17 cellular contexts compared by ENCODE assay signal in genomic region chr1:201156346-201156745, GRCh38. TPM values are rescaled to one million over a fixed set of nuclear protein-coding genes. Genes with fewer than 3 reads are reported as not detected.
DNase-seq lines count a peak whose midpoint lies in the region; ATAC-seq and TF ChIP-seq lines count a peak whose summit lies in the region.
"Had no signal": no experiment of that assay in that cellular context is flagged by ENCODE, and none has a peak within 500 bp of the region (broad histone marks: within the 10 kb centered on the region; RNA-seq: fewer than 3 reads in every experiment).

No MANE protein-coding gene starts in this region.

- no peak overlapping the region for H3K4me2 ChIP-seq in SK-N-SH
- H3K4me2 ChIP-seq: GM23338 had no signal

- peaks cover 11 to 16% of the 10 kb centered on the region in 2 experiments; a peak in 3 of 4 replicates for H3K4me1 ChIP-seq in SK-N-SH (ENCODE audit: control insufficient read depth in 1 of 2, insufficient read depth in 2 of 2, low read depth in 1 of 2, low read length in 1 of 2)

- peaks cover 0 to 9% of the 10 kb centered on the region in 2 experiments for H3K36me3 ChIP-seq in SK-N-SH (replicated peaks in 1 of 2; ENCODE audit: control insufficient read depth in 1 of 2, insufficient read depth in 2 of 2, low read length in 1 of 2)

- intact Hi-C loops in Right ventricle myocardium inferior (cut with DNase I), result no loop called here

- H3K9me3 Mint-ChIP-seq in nephron, result no peaks in the 10 kb centered on the region

- H3K4me3 ChIP-seq in SK-N-SH (ENCODE audit: low read depth in 2 of 2, low read length in 1 of 2), result no peak overlapping the region
- H3K4me3 ChIP-seq: GM12878, GM23338 had no signal

- POLR2A ChIA-PET in SK-N-SH (lab: Yijun Ruan, JAX), result no interaction called here

- peaks cover 15% of the 10 kb centered on the region for H3K79me2 ChIP-seq in SK-N-SH (ENCODE audit: insufficient read depth)

- no peak overlapping the region for H2AFZ ChIP-seq in SK-N-SH (ENCODE audit: low read depth)
- H2AFZ ChIP-seq: GM23338 had no signal

- TF ChIP-seq RAD21 in SK-N-SH (IDR thresholded peaks at IDR 0.05; ENCODE audit: low read length), result no peak

- no peak overlapping the region for H3K27ac ChIP-seq in SK-N-SH (ENCODE audit: low read depth in 2 of 2, low read length in 1 of 2)
- H3K27ac ChIP-seq: 22Rv1, HL-60 had no signal

- no peak for TF ChIP-seq EP300 in SK-N-SH (IDR thresholded peaks at IDR 0.05; ENCODE audit: borderline replicate concordance in 1 of 2, low read depth in 1 of 2, low read length in 1 of 2)

- H3K4me1 Mint-ChIP-seq in T-helper 17 cell (peaks cover 20% of the 10 kb centered on the region), nephron (peaks cover 45% of the 10 kb centered on the region)

- H3K27me3 Mint-ChIP-seq in T-helper 17 cell (peaks cover 37% of the 10 kb centered on the region), nephron (ENCODE audit: low read depth) (peaks cover 3% of the 10 kb centered on the region)

- no peaks in the 10 kb centered on the region for H3K36me3 Mint-ChIP-seq in T-helper 17 cell (ENCODE audit: low read depth)
- H3K36me3 Mint-ChIP-seq in nephron (ENCODE audit: low read depth), result peaks cover 14% of the 10 kb centered on the region

- H3K9ac ChIP-seq in SK-N-SH, result no peak overlapping the region

- H3K9me3 ChIP-seq in T-helper 17 cell (ENCODE audit: control insufficient read depth, low read length, poor library complexity, severe bottlenecking) (no peaks in the 10 kb centered on the region), SK-N-SH (no peaks in the 10 kb centered on the region)

- H4K20me1 ChIP-seq in SK-N-SH (ENCODE audit: insufficient read depth), result no peaks in the 10 kb centered on the region

- TF ChIP-seq CTCF in nephron (IDR thresholded peaks at IDR 0.05; ENCODE audit: unreplicated experiment in 3 of 3) (no peak), SK-N-SH (IDR thresholded peaks at IDR 0.05) (no peak)

- no peaks in the 10 kb centered on the region for H3K9me2 ChIP-seq in SK-N-SH

- peak; percentile 41 for DNase-seq in activated effector memory CD4-positive, alpha-beta T cell treated with anti-CD3 and anti-CD28 coated beads, Interleukin-2, amount 50 U/mL, for 16 hours
- no peak for DNase-seq in activated effector memory CD4-positive, alpha-beta T cell treated with Interleukin-2 at 50 U/mL for 16 hours
- DNase-seq in T-helper 17 cell (no peak), SK-N-SH (no peak), Right ventricle myocardium inferior (ENCODE audit: missing footprints) (no peak)
- no peak for DNase-seq in activated naive CD4-positive, alpha-beta T cell treated with anti-CD3 and anti-CD28 coated beads, Interleukin-2, amount 50 U/mL, for 16 hours
- DNase-seq: DMS79, H7, KBM-7 had no signal

- 52% methylated on average over 3 of the region's 3 CpGs for WGBS in SK-N-SH (ENCODE audit: low lambda C conversion rate)

- H3K27ac Mint-ChIP-seq in T-helper 17 cell (peak overlapping the region; percentile 24), nephron (peak overlapping the region in 2 of 3 experiments; percentile 34 to 45)
- H3K27ac Mint-ChIP-seq: GM23338 had no signal

- peak overlapping the region; percentile 71 for H3K4me3 Mint-ChIP-seq in T-helper 17 cell
- peak overlapping the region in 2 of 3 experiments; percentile 44 to 63 for H3K4me3 Mint-ChIP-seq in nephron
- H3K4me3 Mint-ChIP-seq: GM23338 had no signal

- ATAC-seq in T-helper 17 cell (no peak), Right ventricle myocardium inferior (no peak)
- ATAC-seq: GM12878, GM23338 had no signal

- H3F3A ChIP-seq in SK-N-SH (replicated peaks; ENCODE audit: insufficient read depth), result no peaks in the 10 kb centered on the region

- CTCF ChIA-PET in SK-N-SH (lab: Yijun Ruan, JAX), result interaction anchor here (1.5 to 2.8 kb wide), 2 partner anchors 15 to 37 kb away, joined by 5 to 15 read pairs; no protein-coding TSS in a partner anchor

- H3K27me3 ChIP-seq in SK-N-SH (ENCODE audit: insufficient read depth), result no peaks in the 10 kb centered on the region

TF ChIP-seq in SK-N-SH, 30 proteins besides CTCF, POLR2A, EP300 and RAD21:
- TF ChIP-seq GABPA (IDR thresholded peaks at IDR 0.05; ENCODE audit: low read depth) (no peak), NRF1 (IDR thresholded peaks at IDR 0.05; ENCODE audit: low read depth, low read length) (no peak), MXI1 (IDR thresholded peaks at IDR 0.05; ENCODE audit: low read depth, low read length) (no peak), FOXJ3 (CRISPR knock-in tag; IDR thresholded peaks at IDR 0.05) (no peak), YY1 (IDR thresholded peaks at IDR 0.05; ENCODE audit: low read depth) (no peak), TCF12 (IDR thresholded peaks at IDR 0.05) (no peak), MEF2A (IDR thresholded peaks at IDR 0.05; ENCODE audit: borderline replicate concordance, low read depth) (no peak), CHD2 (IDR thresholded peaks at IDR 0.05; ENCODE audit: low read length, partially characterized antibody) (no peak)

RNA-seq across cellular contexts. Expression of gene TMEM9, which starts 2.1 kb away (rescaled TPM):
- total RNA-seq in T-helper 17 cell, result 10 to 100 TPM; 13.0 to 13.1 TPM
- polyA plus RNA-seq in SK-N-SH (2012; rRNA removed), result 126 and 160 TPM in 2 replicates
- 72.5 and 122 TPM in 2 replicates for polyA plus RNA-seq in SK-N-SH (2012; cell fraction: cytosol; rRNA removed)
- 97.8 and 148 TPM in 2 replicates for polyA plus RNA-seq in SK-N-SH (2012; cell fraction: nucleus; rRNA removed)
- 26.6 TPM for total RNA-seq in Right ventricle myocardium inferior

RNA-seq across cellular contexts. Expression of gene ASCL5, which starts 29.4 kb away (rescaled TPM):
- total RNA-seq in T-helper 17 cell, result under 1 TPM in 1 of 2 donors, not detected in 1; 0.27 TPM
- 0.05 TPM in 1 of 2 replicates, not detected in the other for polyA plus RNA-seq in SK-N-SH (2012; rRNA removed)
- not detected in 2 replicates for polyA plus RNA-seq in SK-N-SH (2012; cell fraction: cytosol; rRNA removed)
- polyA plus RNA-seq in SK-N-SH (2012; cell fraction: nucleus; rRNA removed), result 0.04 and 0.06 TPM in 2 replicates
- not detected for total RNA-seq in Right ventricle myocardium inferior
- total RNA-seq: A673, GM12878, GM23338, H7 had no signal
- polyA plus RNA-seq: GM23338 had no signal

RNA-seq across cellular contexts. Expression of gene IGFN1, which starts 34.3 kb away (rescaled TPM):
- total RNA-seq in T-helper 17 cell, result not detected
- polyA plus RNA-seq in SK-N-SH (2012; rRNA removed), result 0.08 and 0.18 TPM in 2 replicates
- polyA plus RNA-seq in SK-N-SH (2012; cell fraction: cytosol; rRNA removed), result 0.03 and 0.04 TPM in 2 replicates
- polyA plus RNA-seq in SK-N-SH (2012; cell fraction: nucleus; rRNA removed), result 0.46 and 0.90 TPM in 2 replicates
- total RNA-seq in Right ventricle myocardium inferior, result not detected
- total RNA-seq: GM12878, GM23338 had no signal
- polyA plus RNA-seq: BJ, GM12878, GM23338 had no signal

RNA-seq across cellular contexts. Expression of gene CACNA1S, which starts 44.1 kb away (rescaled TPM):
- total RNA-seq in T-helper 17 cell, result not detected
- not detected in 2 replicates for polyA plus RNA-seq in SK-N-SH (2012; rRNA removed)
- 0.01 TPM in 1 of 2 replicates, not detected in the other for polyA plus RNA-seq in SK-N-SH (2012; cell fraction: cytosol; rRNA removed)
- not detected in 2 replicates for polyA plus RNA-seq in SK-N-SH (2012; cell fraction: nucleus; rRNA removed)
- not detected for total RNA-seq in Right ventricle myocardium inferior
- total RNA-seq: A673, G401, H7 had no signal
- polyA plus RNA-seq: BJ, GM23338 had no signal
